ENCODE assay signal across 4 cellular contexts in genomic region chr2:135105513-135106316, GRCh38. TPM values are rescaled to one million over a fixed set of nuclear protein-coding genes. Genes with fewer than 3 reads are reported as not detected.
"Had no signal": no experiment of that assay in that cellular context is flagged by ENCODE, and none has a peak within 500 bp of the region (broad histone marks: within the 10 kb centered on the region; RNA-seq: fewer than 3 reads in every experiment).

No MANE protein-coding gene starts in this region.

RNA-seq across cellular contexts. Expression of gene MAP3K19, which starts 58.5 kb away (rescaled TPM):
- total RNA-seq: LHCN-M2, M059J, MCF 10A, NCI-H460 had no signal
